ENCODE assay signal across 25 cellular contexts in genomic region chrX:19640063-19640462, GRCh38.
"Had no signal": no experiment of that assay in that cellular context is flagged by ENCODE, and none has a peak within 500 bp of the region (broad histone marks: within the 10 kb centered on the region; RNA-seq: fewer than 3 reads in every experiment).

No MANE protein-coding gene starts in this region.

- H3K4me2 ChIP-seq: KMS-11, PC-9 had no signal

- DNase-seq: activated CD4-positive, alpha-beta T cell treated with anti-CD3 and anti-CD28 coated beads for 48 hours; activated CD4-positive, alpha-beta T cell treated with anti-CD3 and anti-CD28 coated beads, Interleukin-2, amount 50 U/mL, for 4 hours; activated CD4-positive, CD25-positive, alpha-beta regulatory T cell treated with anti-CD3 and anti-CD28 coated beads, Interleukin-2, amount 50 U/mL, for 72 hours; activated CD8-positive, alpha-beta memory T cell treated with anti-CD3 and anti-CD28 coated beads, Interleukin-2, amount 50 U/mL, for 48 hours; activated CD8-positive, alpha-beta T cell treated with anti-CD3 and anti-CD28 coated beads, Interleukin-2, amount 10 ng/mL, durations not matched to agents 7 days and 5 days; activated naive CD4-positive, alpha-beta T cell treated with anti-CD3 and anti-CD28 coated beads, Interleukin-2, amount 50 U/mL, for 16 hours; activated naive CD8-positive, alpha-beta T cell treated with anti-CD3 and anti-CD28 coated beads, Interleukin-2, amount 10 ng/mL, durations not matched to agents 7 days and 5 days; activated T-cell treated with anti-CD3 and anti-CD28 coated beads, Interleukin-2, amount 50 U/mL, for 1 hour; adrenal gland; anterior cingulate cortex; MG63; MV-4-11; NCI-H1092 treated with DMSO at 0.1 percent for 48 hours; NCI-H1417 treated with DMSO at 0.1 percent for 48 hours; NCI-H1694 treated with DMSO at 0.1 percent for 48 hours; NCI-H2029 treated with DMSO at 0.1 percent for 48 hours; NCI-H510A treated with DMSO at 0.1 percent for 48 hours; NCI-H69; NK-92 treated with Interleukin-12 subunit alpha and Interleukin-12 subunit beta, amount 100 ng/mL, for 24 hours; PC-9; SIG-M5; T-helper 1 cell had no signal

- H3K4me3 Mint-ChIP-seq: activated CD8-positive, alpha-beta T cell treated with anti-CD3 and anti-CD28 coated beads, Interleukin-2, amount 10 ng/mL, durations not matched to agents 7 days and 5 days; activated naive CD8-positive, alpha-beta T cell treated with anti-CD3 and anti-CD28 coated beads, Interleukin-2, amount 10 ng/mL, durations not matched to agents 7 days and 5 days; T-helper 2 cell treated with Interferon-gamma antibody and Interleukin-4, amounts not matched to agents 5 μg/mL and 100 μg/mL, for 36 hours; WTC11 had no signal

- H3K9ac ChIP-seq: KMS-11 had no signal

- H3K36me3 ChIP-seq: adrenal gland, MG63 had no signal

- H3K27ac ChIP-seq: adrenal gland, KMS-11, PC-9 had no signal

- H3K27ac Mint-ChIP-seq: activated CD8-positive, alpha-beta T cell treated with anti-CD3 and anti-CD28 coated beads, Interleukin-2, amount 10 ng/mL, durations not matched to agents 7 days and 5 days; activated naive CD8-positive, alpha-beta T cell treated with anti-CD3 and anti-CD28 coated beads, Interleukin-2, amount 10 ng/mL, durations not matched to agents 7 days and 5 days; WTC11 had no signal

- H3K27me3 Mint-ChIP-seq: activated naive CD8-positive, alpha-beta T cell treated with anti-CD3 and anti-CD28 coated beads, Interleukin-2, amount 10 ng/mL, durations not matched to agents 7 days and 5 days had no signal

- H2AFZ ChIP-seq: PC-9 had no signal

- H3K36me3 Mint-ChIP-seq: WTC11 had no signal

- H3K4me3 ChIP-seq: adrenal gland, MG63, PC-9 had no signal

- H3K9me3 ChIP-seq: adrenal gland, MG63 had no signal

- ATAC-seq: activated CD8-positive, alpha-beta T cell treated with anti-CD3 and anti-CD28 coated beads, Interleukin-2, amount 10 ng/mL, durations not matched to agents 7 days and 5 days had no signal

- H3K9me3 Mint-ChIP-seq: activated naive CD8-positive, alpha-beta T cell treated with anti-CD3 and anti-CD28 coated beads, Interleukin-2, amount 10 ng/mL, durations not matched to agents 7 days and 5 days; T-helper 2 cell treated with Interferon-gamma antibody and Interleukin-4, amounts not matched to agents 5 μg/mL and 100 μg/mL, for 36 hours; WTC11 had no signal

- H3K4me1 ChIP-seq: adrenal gland had no signal

- H3K27me3 ChIP-seq: adrenal gland, MG63 had no signal
